1 cellular context compared by ENCODE assay signal in genomic region chr21:37564341-37564923, GRCh38.
A peak's percentile ranks its signal among the peaks of the same experiment; 100 is the strongest.
TF ChIP-seq lines count a peak whose summit lies in the region.

No MANE protein-coding gene starts in this region.

TF ChIP-seq in K562, 482 proteins besides CTCF, POLR2A, EP300 and RAD21 (continued from another document and continues in another):
- TF ChIP-seq ZNF280B (CRISPR knock-in tag; IDR thresholded peaks at IDR 0.05) (no peak), ZNF217 (CRISPR knock-in tag; IDR thresholded peaks at IDR 0.05) (no peak), PHB2 (IDR thresholded peaks at IDR 0.05; ENCODE audit: low read depth) (no peak), NCOR1 (IDR thresholded peaks at IDR 0.05) (peak; percentile 72), ARID3B (CRISPR knock-in tag; IDR thresholded peaks at IDR 0.05; ENCODE audit: borderline replicate concordance) (no peak), PHB (CRISPR knock-in tag; IDR thresholded peaks at IDR 0.05) (no peak), NFE2 (IDR thresholded peaks at IDR 0.05; ENCODE audit: low read depth) (peak; percentile 91), RBM17 (IDR thresholded peaks at IDR 0.05; ENCODE audit: borderline replicate concordance, low read depth, low read length) (no peak), BCL6 (CRISPR knock-in tag; IDR thresholded peaks at IDR 0.05) (no peak), FOXK1 (CRISPR knock-in tag; IDR thresholded peaks at IDR 0.05; ENCODE audit: borderline replicate concordance) (no peak; the same call in 1 of the 2 replicates), ZNF398 (CRISPR knock-in tag; IDR thresholded peaks at IDR 0.05) (no peak), FOXP1 (CRISPR knock-in tag; IDR thresholded peaks at IDR 0.05) (no peak), ZNF324 (CRISPR knock-in tag; IDR thresholded peaks at IDR 0.05) (no peak), CREM (IDR thresholded peaks at IDR 0.05; ENCODE audit: low read depth) (peak; percentile 89), ZNF740 (CRISPR knock-in tag; IDR thresholded peaks at IDR 0.05) (peak; percentile 97), ZNF740 (tag; IDR thresholded peaks at IDR 0.05) (0 out of 4 replicates have a peak, but pooled peaks of 1 of the 2 experiments have one; percentile 9), ZNF282 (CRISPR knock-in tag; IDR thresholded peaks at IDR 0.05) (no peak), HDAC6 (IDR thresholded peaks at IDR 0.05; ENCODE audit: low read depth, low read length) (no peak), MTA3 (IDR thresholded peaks at IDR 0.05; ENCODE audit: borderline replicate concordance) (peak; percentile 76; the same call in 1 of the 2 replicates), MEF2A (IDR thresholded peaks at IDR 0.05; ENCODE audit: control insufficient read depth, low read depth, low read length) (no peak), CLOCK (CRISPR knock-in tag; IDR thresholded peaks at IDR 0.05; ENCODE audit: borderline replicate concordance) (no peak), GTF2F1 (IDR thresholded peaks at IDR 0.05; ENCODE audit: low read depth, low read length) (no peak), ZNF609 (CRISPR knock-in tag; IDR thresholded peaks at IDR 0.05; ENCODE audit: borderline replicate concordance) (no peak; the same call in 1 of the 2 replicates), BRF2 (IDR thresholded peaks at IDR 0.05; ENCODE audit: borderline replicate concordance, insufficient read depth, insufficient read length) (no peak), TAF7 (tag; IDR thresholded peaks at IDR 0.05) (no peak), GATA2 (CRISPR knock-in tag; IDR thresholded peaks at IDR 0.05) (0 out of 2 replicates have a peak, but pooled peaks have one; percentile 40), DIDO1 (tag; IDR thresholded peaks at IDR 0.05; ENCODE audit: low read depth) (peak; percentile 17; the same call in 1 of the 2 replicates), SRF (CRISPR knock-in tag; IDR thresholded peaks at IDR 0.05) (no peak), CBX2 (IDR thresholded peaks at IDR 0.05; ENCODE audit: insufficient read depth, low read length, poor library complexity, severe bottlenecking) (no peak), CBX5 (IDR thresholded peaks at IDR 0.05; ENCODE audit: borderline replicate concordance, low read depth) (no peak), ZFP1 (CRISPR knock-in tag; IDR thresholded peaks at IDR 0.05) (no peak), MIER1 (IDR thresholded peaks at IDR 0.05; ENCODE audit: low read depth) (no peak; the same call in 1 of the 2 replicates), ZNF3 (CRISPR knock-in tag; IDR thresholded peaks at IDR 0.05) (no peak), XRCC5 (IDR thresholded peaks at IDR 0.05; ENCODE audit: low read depth, low read length) (peak; percentile 65; the same call in 1 of the 2 replicates)
- TF ChIP-seq, protein P1, sequence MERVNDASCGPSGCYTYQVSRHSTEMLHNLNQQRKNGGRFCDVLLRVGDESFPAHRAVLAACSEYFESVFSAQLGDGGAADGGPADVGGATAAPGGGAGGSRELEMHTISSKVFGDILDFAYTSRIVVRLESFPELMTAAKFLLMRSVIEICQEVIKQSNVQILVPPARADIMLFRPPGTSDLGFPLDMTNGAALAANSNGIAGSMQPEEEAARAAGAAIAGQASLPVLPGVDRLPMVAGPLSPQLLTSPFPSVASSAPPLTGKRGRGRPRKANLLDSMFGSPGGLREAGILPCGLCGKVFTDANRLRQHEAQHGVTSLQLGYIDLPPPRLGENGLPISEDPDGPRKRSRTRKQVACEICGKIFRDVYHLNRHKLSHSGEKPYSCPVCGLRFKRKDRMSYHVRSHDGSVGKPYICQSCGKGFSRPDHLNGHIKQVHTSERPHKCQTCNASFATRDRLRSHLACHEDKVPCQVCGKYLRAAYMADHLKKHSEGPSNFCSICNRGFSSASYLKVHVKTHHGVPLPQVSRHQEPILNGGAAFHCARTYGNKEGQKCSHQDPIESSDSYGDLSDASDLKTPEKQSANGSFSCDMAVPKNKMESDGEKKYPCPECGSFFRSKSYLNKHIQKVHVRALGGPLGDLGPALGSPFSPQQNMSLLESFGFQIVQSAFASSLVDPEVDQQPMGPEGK (CRISPR knock-in tag; IDR thresholded peaks at IDR 0.05; ENCODE audit: borderline replicate concordance), result no peak
- TF ChIP-seq, protein P2, sequence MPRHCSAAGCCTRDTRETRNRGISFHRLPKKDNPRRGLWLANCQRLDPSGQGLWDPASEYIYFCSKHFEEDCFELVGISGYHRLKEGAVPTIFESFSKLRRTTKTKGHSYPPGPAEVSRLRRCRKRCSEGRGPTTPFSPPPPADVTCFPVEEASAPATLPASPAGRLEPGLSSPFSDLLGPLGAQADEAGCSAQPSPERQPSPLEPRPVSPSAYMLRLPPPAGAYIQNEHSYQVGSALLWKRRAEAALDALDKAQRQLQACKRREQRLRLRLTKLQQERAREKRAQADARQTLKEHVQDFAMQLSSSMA (CRISPR knock-in tag; IDR thresholded peaks at IDR 0.05), result no peak
- TF ChIP-seq, protein P3, sequence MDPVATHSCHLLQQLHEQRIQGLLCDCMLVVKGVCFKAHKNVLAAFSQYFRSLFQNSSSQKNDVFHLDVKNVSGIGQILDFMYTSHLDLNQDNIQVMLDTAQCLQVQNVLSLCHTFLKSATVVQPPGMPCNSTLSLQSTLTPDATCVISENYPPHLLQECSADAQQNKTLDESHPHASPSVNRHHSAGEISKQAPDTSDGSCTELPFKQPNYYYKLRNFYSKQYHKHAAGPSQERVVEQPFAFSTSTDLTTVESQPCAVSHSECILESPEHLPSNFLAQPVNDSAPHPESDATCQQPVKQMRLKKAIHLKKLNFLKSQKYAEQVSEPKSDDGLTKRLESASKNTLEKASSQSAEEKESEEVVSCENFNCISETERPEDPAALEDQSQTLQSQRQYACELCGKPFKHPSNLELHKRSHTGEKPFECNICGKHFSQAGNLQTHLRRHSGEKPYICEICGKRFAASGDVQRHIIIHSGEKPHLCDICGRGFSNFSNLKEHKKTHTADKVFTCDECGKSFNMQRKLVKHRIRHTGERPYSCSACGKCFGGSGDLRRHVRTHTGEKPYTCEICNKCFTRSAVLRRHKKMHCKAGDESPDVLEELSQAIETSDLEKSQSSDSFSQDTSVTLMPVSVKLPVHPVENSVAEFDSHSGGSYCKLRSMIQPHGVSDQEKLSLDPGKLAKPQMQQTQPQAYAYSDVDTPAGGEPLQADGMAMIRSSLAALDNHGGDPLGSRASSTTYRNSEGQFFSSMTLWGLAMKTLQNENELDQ (CRISPR knock-in tag; IDR thresholded peaks at IDR 0.05; ENCODE audit: borderline replicate concordance), result no peak
- TF ChIP-seq, protein P4, sequence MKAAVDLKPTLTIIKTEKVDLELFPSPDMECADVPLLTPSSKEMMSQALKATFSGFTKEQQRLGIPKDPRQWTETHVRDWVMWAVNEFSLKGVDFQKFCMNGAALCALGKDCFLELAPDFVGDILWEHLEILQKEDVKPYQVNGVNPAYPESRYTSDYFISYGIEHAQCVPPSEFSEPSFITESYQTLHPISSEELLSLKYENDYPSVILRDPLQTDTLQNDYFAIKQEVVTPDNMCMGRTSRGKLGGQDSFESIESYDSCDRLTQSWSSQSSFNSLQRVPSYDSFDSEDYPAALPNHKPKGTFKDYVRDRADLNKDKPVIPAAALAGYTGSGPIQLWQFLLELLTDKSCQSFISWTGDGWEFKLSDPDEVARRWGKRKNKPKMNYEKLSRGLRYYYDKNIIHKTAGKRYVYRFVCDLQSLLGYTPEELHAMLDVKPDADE (conservative IDR thresholded peaks at IDR 0.05; ENCODE audit: control insufficient read depth, low read depth, low read length), result 0 out of 2 replicates have a peak, but pooled peaks have one; percentile 18
